8 cellular contexts compared by ENCODE assay signal in genomic region chr4:184826315-184827266, GRCh38. TPM values are rescaled to one million over a fixed set of nuclear protein-coding genes. Genes with fewer than 3 reads are reported as not detected.
DNase-seq lines count a peak whose midpoint lies in the region; ATAC-seq and TF ChIP-seq lines count a peak whose summit lies in the region.

No MANE protein-coding gene starts in this region.

- no peaks in the 10 kb centered on the region for H3K9me3 Mint-ChIP-seq in effector memory CD8-positive, alpha-beta T cell
- no peaks in the 10 kb centered on the region for H3K9me3 Mint-ChIP-seq in naive thymus-derived CD8-positive, alpha-beta T cell

- POLR2A ChIA-PET in naive thymus-derived CD8-positive, alpha-beta T cell (lab: Charles Lee), result interaction anchor here (1.1 to 1.2 kb wide), 5 partner anchors 45 to 1365 kb away, joined by 3 to 6 read pairs (median 4); partner anchors contain the start of genes CASP3, CENPU, CYP4V2 and PRIMPOL

- TF ChIP-seq CTCF in suprapubic skin (IDR thresholded peaks at IDR 0.05), result no peak

- peak overlapping the region; percentile 92 to 97 for H3K27ac Mint-ChIP-seq in effector memory CD8-positive, alpha-beta T cell
- H3K27ac Mint-ChIP-seq in naive thymus-derived CD8-positive, alpha-beta T cell, result peak overlapping the region; percentile 68 to 97 (median 90)

- 0 out of 2 replicates have a peak, but pooled peaks cover 6% of the 10 kb centered on the region for H3K4me1 ChIP-seq in HUES6 (ENCODE audit: control insufficient read depth, insufficient read depth, low read length)
- H3K4me1 ChIP-seq in suprapubic skin, result peaks cover 33% of the 10 kb centered on the region

- peak; percentile 50 for ATAC-seq in GM21423 (IDR thresholded peaks at IDR 0.05; ENCODE audit: unreplicated experiment)
- peak; percentile 63 for ATAC-seq in effector memory CD8-positive, alpha-beta T cell (replicated peaks)
- peak; percentile 63 to 65 for ATAC-seq in naive thymus-derived CD8-positive, alpha-beta T cell

- H3K27ac ChIP-seq in HUES6 (ENCODE audit: low read depth, low read length) (no peak overlapping the region), suprapubic skin (peak overlapping the region; percentile 83)

- no peak for TF ChIP-seq POLR2A in suprapubic skin (IDR thresholded peaks at IDR 0.05)

- 34% methylated on average over 10 of the region's 50 CpGs for WGBS in suprapubic skin

- H3K4me1 Mint-ChIP-seq in effector memory CD8-positive, alpha-beta T cell (ENCODE audit: low read depth in 2 of 2), result peaks cover 19 to 40% of the 10 kb centered on the region in 2 donors
- peaks cover 17 to 38% (median 31%) of the 10 kb centered on the region in 4 donors for H3K4me1 Mint-ChIP-seq in naive thymus-derived CD8-positive, alpha-beta T cell

- no peaks in the 10 kb centered on the region for H3K27me3 Mint-ChIP-seq in effector memory CD8-positive, alpha-beta T cell
- no peaks in the 10 kb centered on the region for H3K27me3 Mint-ChIP-seq in naive thymus-derived CD8-positive, alpha-beta T cell

- DNase-seq in ELR (ENCODE audit: low read depth) (peak; percentile 15), suprapubic skin (ENCODE audit: low spot score in 2 of 2) (peak in 1 of 2 donors; percentile 77), LoVo (ENCODE audit: low spot score) (no peak)
- peak; percentile 62 for DNase-seq in activated CD4-positive, alpha-beta T cell treated with anti-CD3 and anti-CD28 coated beads for 48 hours
- DNase-seq in effector memory CD8-positive, alpha-beta T cell, result peak; percentile 62 to 68 (median 62)
- DNase-seq in naive thymus-derived CD8-positive, alpha-beta T cell, result peak; percentile 22 to 78 (median 60)

- peaks cover 23% of the 10 kb centered on the region for H3K36me3 Mint-ChIP-seq in effector memory CD8-positive, alpha-beta T cell (ENCODE audit: insufficient read depth)
- no peaks in the 10 kb centered on the region for H3K36me3 Mint-ChIP-seq in naive thymus-derived CD8-positive, alpha-beta T cell

- no peak overlapping the region for H3K9ac ChIP-seq in HUES6 (ENCODE audit: low read length)

- H3K27me3 ChIP-seq in HUES6 (ENCODE audit: control insufficient read depth, insufficient read depth, low read length), result peaks cover 68% of the 10 kb centered on the region
- no peaks in the 10 kb centered on the region for H3K27me3 ChIP-seq in suprapubic skin

- no peak for TF ChIP-seq EP300 in suprapubic skin (IDR thresholded peaks at IDR 0.05)

- peak overlapping the region; percentile 88 to 94 for H3K4me3 Mint-ChIP-seq in effector memory CD8-positive, alpha-beta T cell
- peak overlapping the region; percentile 82 to 97 (median 92) for H3K4me3 Mint-ChIP-seq in naive thymus-derived CD8-positive, alpha-beta T cell

- H3K9me3 ChIP-seq in HUES6 (ENCODE audit: control insufficient read depth, insufficient read depth, low read depth, low read length), result no peaks in the 10 kb centered on the region
- H3K9me3 ChIP-seq in suprapubic skin, result no peaks in the 10 kb centered on the region

- H3K36me3 ChIP-seq in HUES6 (ENCODE audit: control insufficient read depth, insufficient read depth, low read length), result no peaks in the 10 kb centered on the region
- no peaks in the 10 kb centered on the region for H3K36me3 ChIP-seq in suprapubic skin

- peak overlapping the region; percentile 83 for H3K4me3 ChIP-seq in HUES6 (ENCODE audit: low read depth, low read length)
- peak overlapping the region; percentile 89 for H3K4me3 ChIP-seq in suprapubic skin

RNA-seq across cellular contexts. Expression of gene ACSL1, which starts 0.8 kb away (rescaled TPM):
- 10 to 100 TPM in 1 of 2 experiments, 1 to 10 TPM in 1; 8.2 to 10.7 TPM for total RNA-seq in naive thymus-derived CD8-positive, alpha-beta T cell
- 1 to 10 TPM; 2.2 to 3.2 (median 2.3) TPM for polyA plus RNA-seq in naive thymus-derived CD8-positive, alpha-beta T cell
- 100 to 1,000 TPM; 236 to 420 (median 277) TPM for total RNA-seq in suprapubic skin

Comparison
In these comparisons a context has a peak if more than half of its experiments do, and no peak if none do; other contexts are left out.
1. RNA of gene ACSL1, which starts 0.8 kb away (total RNA-seq): 236 to 420 TPM in suprapubic skin; 8.2 to 10.7 TPM in naive thymus-derived CD8-positive, alpha-beta T cell; every median in the first group is over 10 times any median in the second.
2. Peak in every context shown above with its lines, with median percentiles within 50 percentile points of each other: ATAC-seq.